Comparison of ENCODE assay signal across 8 cellular contexts in genomic region chr13:36997716-36998427, GRCh38. TPM values are rescaled to one million over a fixed set of nuclear protein-coding genes. Genes with fewer than 3 reads are reported as not detected.
DNase-seq lines count a peak whose midpoint lies in the region; ATAC-seq and TF ChIP-seq lines count a peak whose summit lies in the region.

No MANE protein-coding gene starts in this region.

- no peak for DNase-seq in activated CD8-positive, alpha-beta memory T cell treated with anti-CD3 and anti-CD28 coated beads, Interleukin-2, amount 10 ng/mL, durations not matched to agents 7 days and 5 days
- DNase-seq in activated CD8-positive, alpha-beta memory T cell treated with anti-CD3 and anti-CD28 coated beads for 24 hours = no peak
- DNase-seq in activated naive CD8-positive, alpha-beta T cell treated with anti-CD3 and anti-CD28 coated beads for 36 hours = no peak
- peak; percentile 50 for DNase-seq in iris pigment epithelial cell (ENCODE audit: low read depth)
- no peak for DNase-seq in suprapubic skin (ENCODE audit: low spot score in 2 of 2)
- DNase-seq in NK-92 (lab: John Stamatoyannopoulos, UW; ENCODE audit: unreplicated experiment) = no peak
- no peak for DNase-seq in DMS 273 treated with DMSO at 0.1 percent for 48 hours (lab: John Stamatoyannopoulos, UW)
- DNase-seq in C1 segment of cervical spinal cord (lab: John Stamatoyannopoulos, UW) = no peak

- peaks cover 16% of the 10 kb centered on the region for H3K36me3 Mint-ChIP-seq in activated CD8-positive, alpha-beta memory T cell treated with anti-CD3 and anti-CD28 coated beads, Interleukin-2, amount 10 ng/mL, durations not matched to agents 7 days and 5 days
- H3K36me3 Mint-ChIP-seq in activated naive CD8-positive, alpha-beta T cell treated with anti-CD3 and anti-CD28 coated beads for 36 hours = peaks cover 31% of the 10 kb centered on the region

- WGBS in suprapubic skin = 57% methylated on average over 6 of the region's 6 CpGs

- H3K27ac ChIP-seq in suprapubic skin = no peak overlapping the region

- peak overlapping the region; percentile 100 for H3K27ac Mint-ChIP-seq in activated CD8-positive, alpha-beta memory T cell treated with anti-CD3 and anti-CD28 coated beads, Interleukin-2, amount 10 ng/mL, durations not matched to agents 7 days and 5 days
- H3K27ac Mint-ChIP-seq in activated naive CD8-positive, alpha-beta T cell treated with anti-CD3 and anti-CD28 coated beads for 36 hours = peak overlapping the region; percentile 100

- peak overlapping the region; percentile 68 for H3K4me3 ChIP-seq in suprapubic skin

- no peaks in the 10 kb centered on the region for H3K27me3 ChIP-seq in suprapubic skin

- peak overlapping the region; percentile 100 for H3K4me3 Mint-ChIP-seq in activated CD8-positive, alpha-beta memory T cell treated with anti-CD3 and anti-CD28 coated beads, Interleukin-2, amount 10 ng/mL, durations not matched to agents 7 days and 5 days
- peak overlapping the region; percentile 100 for H3K4me3 Mint-ChIP-seq in activated naive CD8-positive, alpha-beta T cell treated with anti-CD3 and anti-CD28 coated beads for 36 hours

- TF ChIP-seq POLR2A in suprapubic skin (IDR thresholded peaks at IDR 0.05) = no peak

- CTCF ChIA-PET in activated CD8-positive, alpha-beta memory T cell treated with anti-CD3 and anti-CD28 coated beads, Interleukin-2, amount 10 ng/mL, durations not matched to agents 7 days and 5 days (lab: Charles Lee) = no interaction called here

- peaks cover 29% of the 10 kb centered on the region for H3K36me3 ChIP-seq in suprapubic skin

- H3K9me3 ChIP-seq in suprapubic skin = no peaks in the 10 kb centered on the region

- H3K4me1 Mint-ChIP-seq in activated CD8-positive, alpha-beta memory T cell treated with anti-CD3 and anti-CD28 coated beads, Interleukin-2, amount 10 ng/mL, durations not matched to agents 7 days and 5 days = peaks cover 31% of the 10 kb centered on the region
- H3K4me1 Mint-ChIP-seq in activated naive CD8-positive, alpha-beta T cell treated with anti-CD3 and anti-CD28 coated beads for 36 hours = peaks cover 26% of the 10 kb centered on the region

- no peaks in the 10 kb centered on the region for H3K27me3 Mint-ChIP-seq in activated CD8-positive, alpha-beta memory T cell treated with anti-CD3 and anti-CD28 coated beads, Interleukin-2, amount 10 ng/mL, durations not matched to agents 7 days and 5 days
- no peaks in the 10 kb centered on the region for H3K27me3 Mint-ChIP-seq in activated naive CD8-positive, alpha-beta T cell treated with anti-CD3 and anti-CD28 coated beads for 36 hours

- H3K9me3 Mint-ChIP-seq in activated CD8-positive, alpha-beta memory T cell treated with anti-CD3 and anti-CD28 coated beads, Interleukin-2, amount 10 ng/mL, durations not matched to agents 7 days and 5 days (ENCODE audit: low read depth) = no peaks in the 10 kb centered on the region
- no peaks in the 10 kb centered on the region for H3K9me3 Mint-ChIP-seq in activated naive CD8-positive, alpha-beta T cell treated with anti-CD3 and anti-CD28 coated beads for 36 hours

- no peak for ATAC-seq in activated CD8-positive, alpha-beta memory T cell treated with anti-CD3 and anti-CD28 coated beads, Interleukin-2, amount 10 ng/mL, durations not matched to agents 7 days and 5 days

- H3K4me1 ChIP-seq in suprapubic skin = peaks cover 20% of the 10 kb centered on the region

- no peak for TF ChIP-seq CTCF in suprapubic skin (IDR thresholded peaks at IDR 0.05)

- TF ChIP-seq EP300 in suprapubic skin (IDR thresholded peaks at IDR 0.05) = no peak

RNA-seq across cellular contexts. Expression of gene ALG5, which starts 1.3 kb away (rescaled TPM):
- total RNA-seq in activated CD8-positive, alpha-beta memory T cell treated with anti-CD3 and anti-CD28 coated beads, Interleukin-2, amount 10 ng/mL, durations not matched to agents 7 days and 5 days = 10 to 100 TPM; 27.3 to 33.0 TPM
- total RNA-seq in activated naive CD8-positive, alpha-beta T cell treated with anti-CD3 and anti-CD28 coated beads for 36 hours = 10 to 100 TPM; 41.6 to 42.3 TPM
- total RNA-seq in suprapubic skin = 10 to 100 TPM in 3 of 4 donors, 1 to 10 TPM in 1; 9.3 to 20.6 (median 16.7) TPM

RNA-seq across cellular contexts. Expression of gene EXOSC8, which starts 2.7 kb away (rescaled TPM):
- total RNA-seq in activated CD8-positive, alpha-beta memory T cell treated with anti-CD3 and anti-CD28 coated beads, Interleukin-2, amount 10 ng/mL, durations not matched to agents 7 days and 5 days = 100 to 1,000 TPM; 111 to 128 TPM
- total RNA-seq in activated naive CD8-positive, alpha-beta T cell treated with anti-CD3 and anti-CD28 coated beads for 36 hours = 100 to 1,000 TPM; 188 to 193 TPM
- 100 to 1,000 TPM in 1 of 4 donors, 10 to 100 TPM in 3; 21.8 to 136 (median 23.4) TPM for total RNA-seq in suprapubic skin
